In the genomic region with DNA sequence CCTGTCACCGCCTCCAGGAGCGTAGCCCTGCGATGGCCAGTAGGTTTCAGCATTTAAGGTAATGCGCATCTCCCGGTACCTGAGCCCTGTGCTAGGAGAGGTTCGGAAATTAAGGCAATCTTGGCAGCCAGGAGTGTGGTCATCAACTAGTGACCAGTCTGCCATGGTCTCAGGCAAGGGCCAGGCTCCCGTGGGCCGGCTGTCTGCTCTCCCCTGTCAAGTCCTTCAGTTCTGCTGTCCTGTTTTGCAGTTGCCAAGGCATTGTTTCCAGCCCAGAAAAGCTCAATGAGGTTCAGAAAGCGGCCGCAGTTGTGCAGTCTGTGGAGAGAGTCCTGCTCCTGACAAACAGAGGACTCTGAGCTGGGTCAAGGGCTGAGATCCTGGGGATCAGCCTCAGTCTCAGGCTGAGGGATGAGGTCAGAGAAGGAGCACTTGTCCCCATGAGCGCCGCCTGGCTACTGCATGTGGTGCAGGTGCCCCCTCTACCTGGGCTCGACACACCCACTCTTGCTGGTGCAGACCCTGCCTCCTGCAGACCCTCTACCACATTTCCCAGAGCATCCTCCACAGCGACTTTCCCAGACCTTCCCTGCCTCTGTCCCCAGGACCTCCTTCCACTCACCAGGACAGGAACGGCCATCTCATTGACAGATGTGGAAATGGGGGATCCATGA, we compare ENCODE assay signal across 2 cellular contexts.
TF ChIP-seq lines count a peak whose summit lies in the region.

No MANE protein-coding gene starts in this region.

TF ChIP-seq in GM23338, 12 proteins besides CTCF, POLR2A, EP300 and RAD21:
- TF ChIP-seq, protein P1, sequence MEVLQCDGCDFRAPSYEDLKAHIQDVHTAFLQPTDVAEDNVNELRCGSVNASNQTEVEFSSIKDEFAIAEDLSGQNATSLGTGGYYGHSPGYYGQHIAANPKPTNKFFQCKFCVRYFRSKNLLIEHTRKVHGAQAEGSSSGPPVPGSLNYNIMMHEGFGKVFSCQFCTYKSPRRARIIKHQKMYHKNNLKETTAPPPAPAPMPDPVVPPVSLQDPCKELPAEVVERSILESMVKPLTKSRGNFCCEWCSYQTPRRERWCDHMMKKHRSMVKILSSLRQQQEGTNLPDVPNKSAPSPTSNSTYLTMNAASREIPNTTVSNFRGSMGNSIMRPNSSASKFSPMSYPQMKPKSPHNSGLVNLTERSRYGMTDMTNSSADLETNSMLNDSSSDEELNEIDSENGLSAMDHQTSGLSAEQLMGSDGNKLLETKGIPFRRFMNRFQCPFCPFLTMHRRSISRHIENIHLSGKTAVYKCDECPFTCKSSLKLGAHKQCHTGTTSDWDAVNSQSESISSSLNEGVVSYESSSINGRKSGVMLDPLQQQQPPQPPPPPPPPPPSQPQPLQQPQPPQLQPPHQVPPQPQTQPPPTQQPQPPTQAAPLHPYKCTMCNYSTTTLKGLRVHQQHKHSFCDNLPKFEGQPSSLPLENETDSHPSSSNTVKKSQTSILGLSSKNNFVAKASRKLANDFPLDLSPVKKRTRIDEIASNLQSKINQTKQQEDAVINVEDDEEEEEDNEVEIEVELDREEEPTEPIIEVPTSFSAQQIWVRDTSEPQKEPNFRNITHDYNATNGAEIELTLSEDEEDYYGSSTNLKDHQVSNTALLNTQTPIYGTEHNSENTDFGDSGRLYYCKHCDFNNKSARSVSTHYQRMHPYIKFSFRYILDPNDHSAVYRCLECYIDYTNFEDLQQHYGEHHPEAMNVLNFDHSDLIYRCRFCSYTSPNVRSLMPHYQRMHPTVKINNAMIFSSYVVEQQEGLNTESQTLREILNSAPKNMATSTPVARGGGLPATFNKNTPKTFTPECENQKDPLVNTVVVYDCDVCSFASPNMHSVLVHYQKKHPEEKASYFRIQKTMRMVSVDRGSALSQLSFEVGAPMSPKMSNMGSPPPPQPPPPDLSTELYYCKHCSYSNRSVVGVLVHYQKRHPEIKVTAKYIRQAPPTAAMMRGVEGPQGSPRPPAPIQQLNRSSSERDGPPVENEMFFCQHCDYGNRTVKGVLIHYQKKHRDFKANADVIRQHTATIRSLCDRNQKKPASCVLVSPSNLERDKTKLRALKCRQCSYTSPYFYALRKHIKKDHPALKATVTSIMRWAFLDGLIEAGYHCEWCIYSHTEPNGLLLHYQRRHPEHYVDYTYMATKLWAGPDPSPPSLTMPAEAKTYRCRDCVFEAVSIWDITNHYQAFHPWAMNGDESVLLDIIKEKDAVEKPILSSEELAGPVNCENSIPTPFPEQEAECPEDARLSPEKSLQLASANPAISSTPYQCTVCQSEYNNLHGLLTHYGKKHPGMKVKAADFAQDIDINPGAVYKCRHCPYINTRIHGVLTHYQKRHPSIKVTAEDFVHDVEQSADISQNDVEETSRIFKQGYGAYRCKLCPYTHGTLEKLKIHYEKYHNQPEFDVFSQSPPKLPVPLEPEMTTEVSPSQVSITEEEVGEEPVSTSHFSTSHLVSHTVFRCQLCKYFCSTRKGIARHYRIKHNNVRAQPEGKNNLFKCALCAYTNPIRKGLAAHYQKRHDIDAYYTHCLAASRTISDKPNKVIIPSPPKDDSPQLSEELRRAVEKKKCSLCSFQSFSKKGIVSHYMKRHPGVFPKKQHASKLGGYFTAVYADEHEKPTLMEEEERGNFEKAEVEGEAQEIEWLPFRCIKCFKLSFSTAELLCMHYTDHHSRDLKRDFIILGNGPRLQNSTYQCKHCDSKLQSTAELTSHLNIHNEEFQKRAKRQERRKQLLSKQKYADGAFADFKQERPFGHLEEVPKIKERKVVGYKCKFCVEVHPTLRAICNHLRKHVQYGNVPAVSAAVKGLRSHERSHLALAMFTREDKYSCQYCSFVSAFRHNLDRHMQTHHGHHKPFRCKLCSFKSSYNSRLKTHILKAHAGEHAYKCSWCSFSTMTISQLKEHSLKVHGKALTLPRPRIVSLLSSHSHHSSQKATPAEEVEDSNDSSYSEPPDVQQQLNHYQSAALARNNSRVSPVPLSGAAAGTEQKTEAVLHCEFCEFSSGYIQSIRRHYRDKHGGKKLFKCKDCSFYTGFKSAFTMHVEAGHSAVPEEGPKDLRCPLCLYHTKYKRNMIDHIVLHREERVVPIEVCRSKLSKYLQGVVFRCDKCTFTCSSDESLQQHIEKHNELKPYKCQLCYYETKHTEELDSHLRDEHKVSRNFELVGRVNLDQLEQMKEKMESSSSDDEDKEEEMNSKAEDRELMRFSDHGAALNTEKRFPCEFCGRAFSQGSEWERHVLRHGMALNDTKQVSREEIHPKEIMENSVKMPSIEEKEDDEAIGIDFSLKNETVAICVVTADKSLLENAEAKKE (CRISPR knock-in tag; IDR thresholded peaks at IDR 0.05): no peak
- TF ChIP-seq, protein P2, sequence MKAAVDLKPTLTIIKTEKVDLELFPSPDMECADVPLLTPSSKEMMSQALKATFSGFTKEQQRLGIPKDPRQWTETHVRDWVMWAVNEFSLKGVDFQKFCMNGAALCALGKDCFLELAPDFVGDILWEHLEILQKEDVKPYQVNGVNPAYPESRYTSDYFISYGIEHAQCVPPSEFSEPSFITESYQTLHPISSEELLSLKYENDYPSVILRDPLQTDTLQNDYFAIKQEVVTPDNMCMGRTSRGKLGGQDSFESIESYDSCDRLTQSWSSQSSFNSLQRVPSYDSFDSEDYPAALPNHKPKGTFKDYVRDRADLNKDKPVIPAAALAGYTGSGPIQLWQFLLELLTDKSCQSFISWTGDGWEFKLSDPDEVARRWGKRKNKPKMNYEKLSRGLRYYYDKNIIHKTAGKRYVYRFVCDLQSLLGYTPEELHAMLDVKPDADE (IDR thresholded peaks at IDR 0.05): no peak
- TF ChIP-seq ZNF114 (CRISPR knock-in tag; IDR thresholded peaks at IDR 0.05) (no peak), EZH2 (IDR thresholded peaks at IDR 0.05; ENCODE audit: low read depth, unreplicated experiment) (no peak), JUNB (IDR thresholded peaks at IDR 0.05; ENCODE audit: unreplicated experiment) (no peak), POLR2AphosphoS5 (IDR thresholded peaks at IDR 0.05; ENCODE audit: low read depth) (no peak), STAT1 (IDR thresholded peaks at IDR 0.05; ENCODE audit: unreplicated experiment) (no peak), CREB1 (CRISPR knock-in tag; IDR thresholded peaks at IDR 0.05; ENCODE audit: low read depth) (no peak)

TF ChIP-seq in WTC11, 78 proteins besides CTCF, POLR2A, EP300 and RAD21:
- TF ChIP-seq, protein P3, sequence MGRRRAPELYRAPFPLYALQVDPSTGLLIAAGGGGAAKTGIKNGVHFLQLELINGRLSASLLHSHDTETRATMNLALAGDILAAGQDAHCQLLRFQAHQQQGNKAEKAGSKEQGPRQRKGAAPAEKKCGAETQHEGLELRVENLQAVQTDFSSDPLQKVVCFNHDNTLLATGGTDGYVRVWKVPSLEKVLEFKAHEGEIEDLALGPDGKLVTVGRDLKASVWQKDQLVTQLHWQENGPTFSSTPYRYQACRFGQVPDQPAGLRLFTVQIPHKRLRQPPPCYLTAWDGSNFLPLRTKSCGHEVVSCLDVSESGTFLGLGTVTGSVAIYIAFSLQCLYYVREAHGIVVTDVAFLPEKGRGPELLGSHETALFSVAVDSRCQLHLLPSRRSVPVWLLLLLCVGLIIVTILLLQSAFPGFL (CRISPR knock-in tag; IDR thresholded peaks at IDR 0.05; ENCODE audit: borderline replicate concordance): no peak
- no peak for TF ChIP-seq CBFB (CRISPR knock-in tag; IDR thresholded peaks at IDR 0.05; ENCODE audit: low read depth)
- TF ChIP-seq, protein P4, sequence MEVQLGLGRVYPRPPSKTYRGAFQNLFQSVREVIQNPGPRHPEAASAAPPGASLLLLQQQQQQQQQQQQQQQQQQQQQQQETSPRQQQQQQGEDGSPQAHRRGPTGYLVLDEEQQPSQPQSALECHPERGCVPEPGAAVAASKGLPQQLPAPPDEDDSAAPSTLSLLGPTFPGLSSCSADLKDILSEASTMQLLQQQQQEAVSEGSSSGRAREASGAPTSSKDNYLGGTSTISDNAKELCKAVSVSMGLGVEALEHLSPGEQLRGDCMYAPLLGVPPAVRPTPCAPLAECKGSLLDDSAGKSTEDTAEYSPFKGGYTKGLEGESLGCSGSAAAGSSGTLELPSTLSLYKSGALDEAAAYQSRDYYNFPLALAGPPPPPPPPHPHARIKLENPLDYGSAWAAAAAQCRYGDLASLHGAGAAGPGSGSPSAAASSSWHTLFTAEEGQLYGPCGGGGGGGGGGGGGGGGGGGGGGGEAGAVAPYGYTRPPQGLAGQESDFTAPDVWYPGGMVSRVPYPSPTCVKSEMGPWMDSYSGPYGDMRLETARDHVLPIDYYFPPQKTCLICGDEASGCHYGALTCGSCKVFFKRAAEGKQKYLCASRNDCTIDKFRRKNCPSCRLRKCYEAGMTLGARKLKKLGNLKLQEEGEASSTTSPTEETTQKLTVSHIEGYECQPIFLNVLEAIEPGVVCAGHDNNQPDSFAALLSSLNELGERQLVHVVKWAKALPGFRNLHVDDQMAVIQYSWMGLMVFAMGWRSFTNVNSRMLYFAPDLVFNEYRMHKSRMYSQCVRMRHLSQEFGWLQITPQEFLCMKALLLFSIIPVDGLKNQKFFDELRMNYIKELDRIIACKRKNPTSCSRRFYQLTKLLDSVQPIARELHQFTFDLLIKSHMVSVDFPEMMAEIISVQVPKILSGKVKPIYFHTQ (CRISPR knock-in tag; IDR thresholded peaks at IDR 0.05): no peak
- TF ChIP-seq ZNF423 (CRISPR knock-in tag; IDR thresholded peaks at IDR 0.05): no peak
- TF ChIP-seq, protein P5, sequence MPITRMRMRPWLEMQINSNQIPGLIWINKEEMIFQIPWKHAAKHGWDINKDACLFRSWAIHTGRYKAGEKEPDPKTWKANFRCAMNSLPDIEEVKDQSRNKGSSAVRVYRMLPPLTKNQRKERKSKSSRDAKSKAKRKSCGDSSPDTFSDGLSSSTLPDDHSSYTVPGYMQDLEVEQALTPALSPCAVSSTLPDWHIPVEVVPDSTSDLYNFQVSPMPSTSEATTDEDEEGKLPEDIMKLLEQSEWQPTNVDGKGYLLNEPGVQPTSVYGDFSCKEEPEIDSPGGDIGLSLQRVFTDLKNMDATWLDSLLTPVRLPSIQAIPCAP (CRISPR knock-in tag; IDR thresholded peaks at IDR 0.05): no peak
